Comparison of ENCODE assay signal across 2 cellular contexts in the genomic region with DNA sequence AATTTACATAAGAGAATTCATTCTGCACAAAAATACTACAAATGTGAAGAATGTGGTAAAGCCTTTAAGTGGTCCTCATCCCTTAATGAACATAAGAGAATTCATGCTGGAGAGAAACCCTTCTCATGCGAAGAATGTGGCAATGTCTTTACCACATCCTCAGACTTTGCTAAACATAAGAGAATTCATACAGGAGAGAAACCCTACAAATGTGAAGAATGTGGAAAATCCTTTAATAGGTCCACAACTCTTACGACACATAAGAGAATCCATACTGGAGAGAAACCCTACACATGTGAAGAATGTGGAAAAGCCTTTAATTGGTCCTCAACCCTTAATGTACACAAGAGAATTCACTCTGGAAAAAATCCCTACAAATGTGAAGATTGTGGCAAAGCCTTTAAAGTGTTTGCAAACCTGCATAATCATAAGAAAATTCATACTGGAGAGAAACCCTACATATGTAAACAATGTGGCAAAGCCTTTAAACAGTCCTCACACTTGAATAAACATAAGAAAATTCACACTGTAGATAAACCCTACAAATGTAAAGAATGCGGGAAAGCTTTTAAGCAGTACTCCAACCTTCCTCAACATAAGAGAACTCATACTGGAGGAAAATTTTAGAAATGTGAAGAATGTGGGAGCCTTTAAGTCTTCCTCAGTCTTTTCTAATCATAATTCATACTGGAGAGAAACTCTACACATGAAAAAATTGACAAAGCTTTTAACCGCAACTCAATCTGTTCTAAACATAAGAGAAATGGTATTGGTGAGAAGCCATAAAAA.
TF ChIP-seq lines count a peak whose summit lies in the region.

No MANE protein-coding gene starts in this region.

TF ChIP-seq in HEK293, 187 proteins besides CTCF, POLR2A, EP300 and RAD21:
- TF ChIP-seq ZNF132 (tag by site-specific recombination; IDR thresholded peaks at IDR 0.05; ENCODE audit: borderline replicate concordance): no peak
- no peak for TF ChIP-seq ZNF664 (tag by site-specific recombination; IDR thresholded peaks at IDR 0.05)
- TF ChIP-seq TRIM28 (IDR thresholded peaks at IDR 0.05; ENCODE audit: borderline replicate concordance, low read length): peak; percentile 99
- no peak for TF ChIP-seq ZNF76 (tag by site-specific recombination; IDR thresholded peaks at IDR 0.05; ENCODE audit: borderline replicate concordance, low read depth)
- TF ChIP-seq ZNF112 (tag by site-specific recombination; IDR thresholded peaks at IDR 0.05): no peak
- peak; percentile 99 for TF ChIP-seq SETDB1 (IDR thresholded peaks at IDR 0.05; ENCODE audit: insufficient read length, low read length)
- no peak for TF ChIP-seq KLF16 (tag by site-specific recombination; IDR thresholded peaks at IDR 0.05)
- TF ChIP-seq ZNF274 (IDR thresholded peaks at IDR 0.05; ENCODE audit: low read length): peak; percentile 59
- TF ChIP-seq ZNF274 (tag by site-specific recombination; IDR thresholded peaks at IDR 0.05; ENCODE audit: borderline replicate concordance): peak; percentile 92
- TF ChIP-seq ZEB2 (tag by site-specific recombination; IDR thresholded peaks at IDR 0.05): no peak
- TF ChIP-seq, protein P1, sequence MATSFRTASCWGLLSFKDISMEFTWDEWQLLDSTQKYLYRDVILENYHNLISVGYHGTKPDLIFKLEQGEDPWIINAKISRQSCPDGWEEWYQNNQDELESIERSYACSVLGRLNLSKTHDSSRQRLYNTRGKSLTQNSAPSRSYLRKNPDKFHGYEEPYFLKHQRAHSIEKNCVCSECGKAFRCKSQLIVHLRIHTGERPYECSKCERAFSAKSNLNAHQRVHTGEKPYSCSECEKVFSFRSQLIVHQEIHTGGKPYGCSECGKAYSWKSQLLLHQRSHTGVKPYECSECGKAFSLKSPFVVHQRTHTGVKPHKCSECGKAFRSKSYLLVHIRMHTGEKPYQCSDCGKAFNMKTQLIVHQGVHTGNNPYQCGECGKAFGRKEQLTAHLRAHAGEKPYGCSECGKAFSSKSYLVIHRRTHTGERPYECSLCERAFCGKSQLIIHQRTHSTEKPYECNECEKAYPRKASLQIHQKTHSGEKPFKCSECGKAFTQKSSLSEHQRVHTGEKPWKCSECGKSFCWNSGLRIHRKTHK (tag by site-specific recombination; IDR thresholded peaks at IDR 0.05): no peak
- TF ChIP-seq ZNF324 (tag by site-specific recombination; IDR thresholded peaks at IDR 0.05): no peak
- TF ChIP-seq ZNF354C (tag by site-specific recombination; IDR thresholded peaks at IDR 0.05; ENCODE audit: borderline replicate concordance, low read depth): no peak
- TF ChIP-seq ZNF169 (tag by site-specific recombination; IDR thresholded peaks at IDR 0.05): no peak

TF ChIP-seq in K562, 482 proteins besides CTCF, POLR2A, EP300 and RAD21:
- TF ChIP-seq TRIM28 (IDR thresholded peaks at IDR 0.05) (peak; percentile 51; the same call in 1 of the 2 replicates), ZNF274 (IDR thresholded peaks at IDR 0.05; ENCODE audit: borderline replicate concordance, low read depth, low read length) (peak; percentile 96), PHF21A (IDR thresholded peaks at IDR 0.05; ENCODE audit: borderline replicate concordance, low read depth) (no peak)
